ENCODE assay signal across 1 cellular context in genomic region chr22:19802001-19802880, GRCh38.
TF ChIP-seq lines count a peak whose summit lies in the region.

No MANE protein-coding gene starts in this region.

TF ChIP-seq in HEK293, 187 proteins besides CTCF, POLR2A, EP300 and RAD21:
- TF ChIP-seq ZNF48 (tag by site-specific recombination; IDR thresholded peaks at IDR 0.05): no peak
- peak; percentile 32; the same call in 1 of the 2 replicates for TF ChIP-seq HIC1 (tag by site-specific recombination; IDR thresholded peaks at IDR 0.05)
- 0 out of 2 replicates have a peak, but pooled peaks have one; percentile 24 for TF ChIP-seq ZFHX2 (tag by site-specific recombination; conservative IDR thresholded peaks at IDR 0.05)
